Comparison of ENCODE assay signal across 8 cellular contexts in genomic region chr1:45803299-45803780, GRCh38. TPM values are rescaled to one million over a fixed set of nuclear protein-coding genes. Genes with fewer than 3 reads are reported as not detected.
A peak's percentile ranks its signal among the peaks of the same experiment; 100 is the strongest.
DNase-seq lines count a peak whose midpoint lies in the region; FAIRE-seq and TF ChIP-seq lines count a peak whose summit lies in the region.

Gene MAST2 (plus strand): TSS chr1:45803612. CDS start chr1:45803896, 284 bp downstream.

- H4K20me1 ChIP-seq in MM.1S (ENCODE audit: insufficient read depth, low read length) = no peaks in the 10 kb centered on the region

- H3F3A ChIP-seq in MM.1S (ENCODE audit: insufficient read depth, low read length) = peaks cover 5% of the 10 kb centered on the region

- H3K9me2 ChIP-seq in MM.1S (replicated peaks; ENCODE audit: insufficient read depth, low read length) = no peaks in the 10 kb centered on the region

- no peak within 1 kb of the TSS for H4K8ac ChIP-seq in neuronal stem cell (ENCODE audit: low read depth, low read length)

- peak within 1 kb of the TSS; percentile 67 for H3K4me3 ChIP-seq in HAP-1
- H3K4me3 ChIP-seq in MM.1S (ENCODE audit: low read length) = peak within 1 kb of the TSS; percentile 65
- H3K4me3 ChIP-seq in SJSA1 = peak within 1 kb of the TSS; percentile 97
- H3K4me3 ChIP-seq in neuronal stem cell (ENCODE audit: low read length in 2 of 2) = peak within 1 kb of the TSS; percentile 75 to 79

- H3K27me3 ChIP-seq in HAP-1 (ENCODE audit: low read depth) = no peaks in the 10 kb centered on the region
- H3K27me3 ChIP-seq in MM.1S (replicated peaks; ENCODE audit: insufficient read depth, low read length) = no peaks in the 10 kb centered on the region
- no peaks in the 10 kb centered on the region for H3K27me3 ChIP-seq in SJSA1 (replicated peaks)
- peaks cover 0 to 3% (median 0%) of the 10 kb centered on the region in 3 experiments for H3K27me3 ChIP-seq in neuronal stem cell (ENCODE audit: control insufficient read depth in 3 of 3, insufficient read depth in 3 of 3, low read depth in 1 of 3, low read length in 3 of 3)

- H2AFZ ChIP-seq in MM.1S (ENCODE audit: low read length) (peak within 1 kb of the TSS; percentile 94), neuronal stem cell (ENCODE audit: low read length) (peak within 1 kb of the TSS; percentile 87)

- no peak within 1 kb of the TSS for H3K14ac ChIP-seq in neuronal stem cell (ENCODE audit: low read length)

- TF ChIP-seq CTCF in MM.1S (IDR thresholded peaks at IDR 0.05; ENCODE audit: low read length) = no peak

- H3K27ac ChIP-seq in MM.1S (ENCODE audit: low read length) = peak within 1 kb of the TSS; percentile 58; the same call in 1 of the 2 replicates
- peak within 1 kb of the TSS; percentile 83 for H3K27ac ChIP-seq in SJSA1
- peak within 1 kb of the TSS; percentile 29 for H3K27ac ChIP-seq in neuronal stem cell (replicated peaks; ENCODE audit: low read length)

- H4K91ac ChIP-seq in neuronal stem cell (ENCODE audit: low read depth, low read length, poor library complexity) = no peak within 1 kb of the TSS

- H3K18ac ChIP-seq in neuronal stem cell (ENCODE audit: low read length) = no peak within 1 kb of the TSS

- FAIRE-seq in frontal cortex (lab: Jason Lieb, UNC) = no peak

- no CpG with 5 or more reads among the region's 58 CpGs for WGBS in neuronal stem cell (ENCODE audit: extremely low coverage in 2 of 2, insufficient read length in 2 of 2, insufficient replicate concordance in 1 of 2), 2 donors

- no peak within 1 kb of the TSS for H2BK15ac ChIP-seq in neuronal stem cell (ENCODE audit: low read length)

- no peak within 1 kb of the TSS for H3K4ac ChIP-seq in neuronal stem cell (ENCODE audit: low read length)

- H2BK120ac ChIP-seq in neuronal stem cell (ENCODE audit: low read depth, low read length) = no peak within 1 kb of the TSS

- in situ Hi-C loops in HAP-1 (cut with MboI; ENCODE audit: low sequenced_read_pairs) = no loop called here

- peak within 1 kb of the TSS; percentile 97 for H3K23ac ChIP-seq in neuronal stem cell (ENCODE audit: low read depth, low read length, poor library complexity)

- peak within 1 kb of the TSS; percentile 76 for H3K9ac ChIP-seq in ES-I3 (ENCODE audit: low read depth, low read length)
- H3K9ac ChIP-seq in MM.1S (ENCODE audit: low read length) = peak within 1 kb of the TSS; percentile 53; the same call in 1 of the 2 replicates
- H3K9ac ChIP-seq in neuronal stem cell (ENCODE audit: low read depth, low read length, poor library complexity) = peak within 1 kb of the TSS; percentile 38

- H3K4me1 ChIP-seq in ES-I3 (ENCODE audit: insufficient read depth, low read length) (peaks cover 4% of the 10 kb centered on the region), HAP-1 (peaks cover 18% of the 10 kb centered on the region), MM.1S (ENCODE audit: low read length) (peaks cover 17% of the 10 kb centered on the region), SJSA1 (replicated peaks) (peaks cover 19% of the 10 kb centered on the region), neuronal stem cell (ENCODE audit: control insufficient read depth in 2 of 2, insufficient read depth in 1 of 2, low read depth in 1 of 2, low read length in 2 of 2) (peaks cover 6% of the 10 kb centered on the region in 2 donors)

- H3K36me3 ChIP-seq in ES-I3 (ENCODE audit: insufficient read depth, low read length) = no peaks in the 10 kb centered on the region
- H3K36me3 ChIP-seq in HAP-1 (replicated peaks) = peaks cover 20% of the 10 kb centered on the region
- H3K36me3 ChIP-seq in MM.1S (replicated peaks; ENCODE audit: insufficient read depth, low read length) = no peaks in the 10 kb centered on the region
- H3K36me3 ChIP-seq in SJSA1 = peaks cover 19% of the 10 kb centered on the region
- peaks cover 0 to 27% of the 10 kb centered on the region in 2 donors for H3K36me3 ChIP-seq in neuronal stem cell (replicated peaks in 1 of 2; ENCODE audit: control insufficient read depth in 2 of 2, insufficient read depth in 2 of 2, low read length in 2 of 2)

- H3K79me1 ChIP-seq in neuronal stem cell (ENCODE audit: low read depth, low read length) = peaks cover 2% of the 10 kb centered on the region

- H2AK5ac ChIP-seq in neuronal stem cell (ENCODE audit: low read depth, low read length) = no peak within 1 kb of the TSS

- H3K79me2 ChIP-seq in MM.1S (ENCODE audit: low read length) = peaks cover 43% of the 10 kb centered on the region

- H3K4me2 ChIP-seq in MM.1S (ENCODE audit: low read depth, low read length) = peak within 1 kb of the TSS; percentile 90
- H3K4me2 ChIP-seq in neuronal stem cell (ENCODE audit: insufficient read depth, low read length, poor library complexity, severe bottlenecking) = peak within 1 kb of the TSS; percentile 83

- no peak within 1 kb of the TSS for H2BK12ac ChIP-seq in neuronal stem cell (ENCODE audit: low read length)

- H3K9me3 ChIP-seq in ES-I3 (ENCODE audit: control insufficient read depth, insufficient read depth, low read length) = no peaks in the 10 kb centered on the region
- H3K9me3 ChIP-seq in HAP-1 = no peaks in the 10 kb centered on the region
- no peaks in the 10 kb centered on the region for H3K9me3 ChIP-seq in MM.1S (replicated peaks; ENCODE audit: insufficient read depth, low read length)
- no peaks in the 10 kb centered on the region for H3K9me3 ChIP-seq in SJSA1 (replicated peaks)
- no peaks in the 10 kb centered on the region for H3K9me3 ChIP-seq in neuronal stem cell (replicated peaks in 1 of 2; ENCODE audit: control insufficient read depth in 2 of 2, insufficient read depth in 1 of 2, low read depth in 1 of 2, low read length in 2 of 2)

- DNase-seq in HAP-1 (ENCODE audit: low spot score in 2 of 2) (peak; percentile 86 to 93), MM.1S (peak; percentile 94), SJSA1 (ENCODE audit: low read depth in 1 of 2, low spot score in 2 of 2) (peak; percentile 86 to 89), frontal cortex (ENCODE audit: low spot score in 2 of 2) (peak; percentile 91 to 94), neuronal stem cell (ENCODE audit: low spot score) (peak; percentile 87), stromal cell of bone marrow (ENCODE audit: low read depth) (peak; percentile 80)
- peak; percentile 75 for DNase-seq in activated gamma-delta T cell treated with anti-CD3 and anti-CD28 coated beads, Interleukin-2, amount 50 U/mL, for 16 hours (ENCODE audit: low read depth)

- H2BK5ac ChIP-seq in neuronal stem cell (ENCODE audit: low read length) = no peak within 1 kb of the TSS

RNA-seq across cellular contexts. Expression of gene MAST2, which starts in this region (rescaled TPM):
- total RNA-seq in SJSA1 (2014; rRNA removed; shearing (Covaris generic)) = 8.9 and 16.8 TPM in 2 replicates
- total RNA-seq in frontal cortex = 45.2 TPM
- polyA plus RNA-seq in neuronal stem cell (2013, experiment 1 of 2) = 18.6 TPM
- polyA plus RNA-seq in neuronal stem cell (2013, experiment 2 of 2) = 17.9 TPM

Comparison
In these comparisons a context has a peak if more than half of its experiments do, and no peak if none do; other contexts are left out.
1. Peak in every context shown above with its lines: DNase-seq, H3K4me3 ChIP-seq and H3K27ac ChIP-seq.
2. H3K27ac ChIP-seq: peak in every context shown above with its lines; median percentile 83 in SJSA1; 58 in MM.1S; 29 in neuronal stem cell.